In genomic region chr5:77970891-77971290, GRCh38 we compare ENCODE assay signal across 7 cellular contexts.
"Had no signal": no experiment of that assay in that cellular context is flagged by ENCODE, and none has a peak within 500 bp of the region (broad histone marks: within the 10 kb centered on the region; RNA-seq: fewer than 3 reads in every experiment).

No MANE protein-coding gene starts in this region.

- H3K4me3 Mint-ChIP-seq: HFFc6 had no signal

- ATAC-seq: HCT116, HepG2 had no signal

- DNase-seq: GM23248, GOT3, HFFc6, KBM-7 had no signal

- H3K9me3 Mint-ChIP-seq: HFFc6 had no signal

- H3K27ac Mint-ChIP-seq: HFFc6 had no signal

- H3K27ac ChIP-seq: GM23248, HL-60 had no signal
